ENCODE assay signal across 1 cellular context in genomic region chr7:155491812-155492211, GRCh38.
TF ChIP-seq lines count a peak whose summit lies in the region.

No MANE protein-coding gene starts in this region.

TF ChIP-seq in WTC11, 78 proteins besides CTCF, POLR2A, EP300 and RAD21 (continued from another document):
- TF ChIP-seq CREB1 (CRISPR knock-in tag; IDR thresholded peaks at IDR 0.05) (no peak), KAT7 (CRISPR knock-in tag; IDR thresholded peaks at IDR 0.05; ENCODE audit: borderline replicate concordance) (no peak), SOX15 (CRISPR knock-in tag; IDR thresholded peaks at IDR 0.05) (no peak), NFE2L1 (CRISPR knock-in tag; IDR thresholded peaks at IDR 0.05) (no peak), JAZF1 (CRISPR knock-in tag; IDR thresholded peaks at IDR 0.05) (no peak), TEAD1 (CRISPR knock-in tag; IDR thresholded peaks at IDR 0.05) (no peak), IRF1 (CRISPR knock-in tag; IDR thresholded peaks at IDR 0.05) (no peak), NR3C1 (CRISPR knock-in tag; conservative IDR thresholded peaks at IDR 0.05; ENCODE audit: low read depth) (no peak), HMGA2 (CRISPR knock-in tag; IDR thresholded peaks at IDR 0.05) (no peak), ZNF263 (CRISPR knock-in tag; IDR thresholded peaks at IDR 0.05; ENCODE audit: low read depth) (no peak), ZNF512 (CRISPR knock-in tag; IDR thresholded peaks at IDR 0.05; ENCODE audit: borderline replicate concordance) (no peak), NR2C2 (CRISPR knock-in tag; IDR thresholded peaks at IDR 0.05) (no peak)
- TF ChIP-seq, protein P1, sequence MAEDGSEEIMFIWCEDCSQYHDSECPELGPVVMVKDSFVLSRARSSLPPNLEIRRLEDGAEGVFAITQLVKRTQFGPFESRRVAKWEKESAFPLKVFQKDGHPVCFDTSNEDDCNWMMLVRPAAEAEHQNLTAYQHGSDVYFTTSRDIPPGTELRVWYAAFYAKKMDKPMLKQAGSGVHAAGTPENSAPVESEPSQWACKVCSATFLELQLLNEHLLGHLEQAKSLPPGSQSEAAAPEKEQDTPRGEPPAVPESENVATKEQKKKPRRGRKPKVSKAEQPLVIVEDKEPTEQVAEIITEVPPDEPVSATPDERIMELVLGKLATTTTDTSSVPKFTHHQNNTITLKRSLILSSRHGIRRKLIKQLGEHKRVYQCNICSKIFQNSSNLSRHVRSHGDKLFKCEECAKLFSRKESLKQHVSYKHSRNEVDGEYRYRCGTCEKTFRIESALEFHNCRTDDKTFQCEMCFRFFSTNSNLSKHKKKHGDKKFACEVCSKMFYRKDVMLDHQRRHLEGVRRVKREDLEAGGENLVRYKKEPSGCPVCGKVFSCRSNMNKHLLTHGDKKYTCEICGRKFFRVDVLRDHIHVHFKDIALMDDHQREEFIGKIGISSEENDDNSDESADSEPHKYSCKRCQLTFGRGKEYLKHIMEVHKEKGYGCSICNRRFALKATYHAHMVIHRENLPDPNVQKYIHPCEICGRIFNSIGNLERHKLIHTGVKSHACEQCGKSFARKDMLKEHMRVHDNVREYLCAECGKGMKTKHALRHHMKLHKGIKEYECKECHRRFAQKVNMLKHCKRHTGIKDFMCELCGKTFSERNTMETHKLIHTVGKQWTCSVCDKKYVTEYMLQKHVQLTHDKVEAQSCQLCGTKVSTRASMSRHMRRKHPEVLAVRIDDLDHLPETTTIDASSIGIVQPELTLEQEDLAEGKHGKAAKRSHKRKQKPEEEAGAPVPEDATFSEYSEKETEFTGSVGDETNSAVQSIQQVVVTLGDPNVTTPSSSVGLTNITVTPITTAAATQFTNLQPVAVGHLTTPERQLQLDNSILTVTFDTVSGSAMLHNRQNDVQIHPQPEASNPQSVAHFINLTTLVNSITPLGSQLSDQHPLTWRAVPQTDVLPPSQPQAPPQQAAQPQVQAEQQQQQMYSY (CRISPR knock-in tag; IDR thresholded peaks at IDR 0.05), result no peak
